21 cellular contexts compared by ENCODE assay signal in the genomic region with DNA sequence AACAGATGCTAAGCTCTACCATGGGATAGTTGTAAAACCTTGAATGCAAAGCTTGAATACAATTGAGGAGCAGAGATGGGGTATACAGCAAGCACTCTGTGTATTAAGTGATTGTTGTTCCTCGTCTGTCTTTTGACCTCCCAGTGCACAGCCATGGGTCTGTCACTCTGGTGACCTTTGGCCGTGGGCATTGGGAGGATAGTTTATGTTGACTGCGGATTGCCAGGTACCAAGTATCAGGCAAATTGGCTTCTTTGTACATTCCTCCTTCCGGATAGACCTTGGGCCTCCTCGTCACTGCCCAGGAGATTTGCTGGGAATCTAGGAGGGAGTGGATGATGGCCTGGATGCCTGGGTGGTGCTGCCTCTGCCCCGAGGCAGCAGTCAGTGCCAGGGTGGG.
A peak's percentile ranks its signal among the peaks of the same experiment; 100 is the strongest.
DNase-seq lines count a peak whose midpoint lies in the region; ATAC-seq and TF ChIP-seq lines count a peak whose summit lies in the region.
"Had no signal": no experiment of that assay in that cellular context is flagged by ENCODE, and none has a peak within 500 bp of the region (broad histone marks: within the 10 kb centered on the region; RNA-seq: fewer than 3 reads in every experiment).

No MANE protein-coding gene starts in this region.

- no peaks in the 10 kb centered on the region for H3K9me3 ChIP-seq in CD4-positive, alpha-beta T cell (ENCODE audit: control insufficient read depth, low read length)
- H3K9me3 ChIP-seq in thyroid gland = no peaks in the 10 kb centered on the region
- H3K9me3 ChIP-seq: A549 had no signal

- H3K4me3 Mint-ChIP-seq in activated CD4-positive, alpha-beta T cell treated with anti-CD3 and anti-CD28 coated beads, Interleukin-2, amount 10 ng/mL, durations not matched to agents 7 days and 5 days = peak overlapping the region; percentile 44
- peak overlapping the region; percentile 36 for H3K4me3 Mint-ChIP-seq in CD4-positive, alpha-beta T cell
- H3K4me3 Mint-ChIP-seq in activated B cell treated with CpG ODN at 0.5 μM for 24 hours (no peak overlapping the region), naive B cell (peak overlapping the region in 1 of 8 donors; percentile 43)
- H3K4me3 Mint-ChIP-seq: stimulated activated naive CD8-positive, alpha-beta T cell treated with anti-CD3 and anti-CD28 coated beads, Interleukin-15, Interleukin-2, amounts not matched to agents 100 ng/mL and 50 ng/mL, for 24 hours had no signal

- peaks cover 59% of the 10 kb centered on the region for H3K4me1 Mint-ChIP-seq in activated CD4-positive, alpha-beta T cell treated with anti-CD3 and anti-CD28 coated beads, Interleukin-2, amount 10 ng/mL, durations not matched to agents 7 days and 5 days
- peaks cover 61% of the 10 kb centered on the region for H3K4me1 Mint-ChIP-seq in CD4-positive, alpha-beta T cell (ENCODE audit: low read depth)
- H3K4me1 Mint-ChIP-seq in activated B cell treated with CpG ODN at 0.5 μM for 24 hours (peaks cover 46% of the 10 kb centered on the region), naive B cell (peaks cover 45 to 66% (median 45%) of the 10 kb centered on the region in 3 donors)

- H3K4me1 ChIP-seq in thyroid gland = peaks cover 19 to 27% of the 10 kb centered on the region in 2 donors

- POLR2A ChIA-PET in activated CD4-positive, alpha-beta T cell treated with anti-CD3 and anti-CD28 coated beads, Interleukin-2, amount 10 ng/mL, durations not matched to agents 7 days and 5 days (lab: Charles Lee) = no interaction called here
- POLR2A ChIA-PET in CD4-positive, alpha-beta T cell (lab: Charles Lee) = interaction anchor here (0.7 to 1.1 kb wide), 5 partner anchors 13 to 85 kb away, joined by 3 to 6 read pairs (median 3); no protein-coding TSS in a partner anchor
- POLR2A ChIA-PET in activated B cell treated with CpG ODN at 0.5 μM for 24 hours (lab: Charles Lee) = interaction anchor here (0.5 to 1.1 kb wide), 3 partner anchors 11 to 105 kb away, joined by 3 to 4 read pairs (median 3); no protein-coding TSS in a partner anchor

- peaks cover 12% of the 10 kb centered on the region for H3K9me3 Mint-ChIP-seq in activated CD4-positive, alpha-beta T cell treated with anti-CD3 and anti-CD28 coated beads, Interleukin-2, amount 10 ng/mL, durations not matched to agents 7 days and 5 days
- peaks cover 5% of the 10 kb centered on the region for H3K9me3 Mint-ChIP-seq in CD4-positive, alpha-beta T cell
- H3K9me3 Mint-ChIP-seq in activated B cell treated with CpG ODN at 0.5 μM for 24 hours (peaks cover 5% of the 10 kb centered on the region), naive B cell (peaks cover 7 to 18% (median 10%) of the 10 kb centered on the region in 7 donors)

- no peak for TF ChIP-seq POLR2A in thyroid gland (IDR thresholded peaks at IDR 0.05)

- ATAC-seq in CD4-positive, alpha-beta T cell (ENCODE audit: poor library complexity) = no peak
- no peak for ATAC-seq in activated B cell treated with CpG ODN at 0.5 μM for 24 hours (ENCODE audit: low read depth)
- no peak for ATAC-seq in naive B cell (ENCODE audit: low read depth in 2 of 2)
- ATAC-seq: A549, GM12878, sciatic nerve, SK-N-SH treated with all-trans-retinoic acid at 6 μM for 48 hours had no signal

- no peak overlapping the region for H3K27ac ChIP-seq in CD4-positive, alpha-beta T cell (ENCODE audit: low read depth, low read length)
- no peak overlapping the region for H3K27ac ChIP-seq in thyroid gland
- H3K27ac ChIP-seq: A549; BLaER1 treated with 17β-estradiol and CSF1 and Interleukin-3, amounts not matched to agents 10 nM and 100 nM had no signal

- no peak for TF ChIP-seq CTCF in CD4-positive, alpha-beta T cell (IDR thresholded peaks at IDR 0.05)
- no peak for TF ChIP-seq CTCF in activated B cell treated with CpG ODN at 0.5 μM for 24 hours (IDR thresholded peaks at IDR 0.05)
- TF ChIP-seq CTCF in thyroid gland (IDR thresholded peaks at IDR 0.05) = no peak

- no peaks in the 10 kb centered on the region for H3K36me3 ChIP-seq in thyroid gland
- H3K36me3 ChIP-seq: BLaER1 treated with 17β-estradiol and CSF1 and Interleukin-3, amounts not matched to agents 10 nM and 100 nM had no signal

- H3K27me3 ChIP-seq in CD4-positive, alpha-beta T cell (ENCODE audit: control insufficient read depth, insufficient read depth, low read length) = no peaks in the 10 kb centered on the region
- H3K27me3 ChIP-seq in thyroid gland = no peaks in the 10 kb centered on the region
- H3K27me3 ChIP-seq: BLaER1 treated with 17β-estradiol and CSF1 and Interleukin-3, amounts not matched to agents 10 nM and 100 nM; upper lobe of left lung had no signal

- 86 to 92% methylated on average over 6 of the region's 6 CpGs for WGBS in thyroid gland, 2 donors

- CTCF ChIA-PET in activated CD4-positive, alpha-beta T cell treated with anti-CD3 and anti-CD28 coated beads, Interleukin-2, amount 10 ng/mL, durations not matched to agents 7 days and 5 days (lab: Charles Lee) = interaction anchor here (0.6 to 1.4 kb wide), 4 partner anchors 13 to 202 kb away, joined by 3 to 5 read pairs (median 4); no protein-coding TSS in a partner anchor
- CTCF ChIA-PET in CD4-positive, alpha-beta T cell (lab: Charles Lee) = interaction anchor here (0.7 kb wide), 2 partner anchors 13 to 78 kb away, joined by 3 to 4 read pairs; no protein-coding TSS in a partner anchor
- CTCF ChIA-PET in activated B cell treated with CpG ODN at 0.5 μM for 24 hours (lab: Charles Lee) = interaction anchor here (1.2 kb wide), 1 partner anchor 22 kb away, joined by 3 read pairs; no protein-coding TSS in a partner anchor

- DNase-seq in activated CD4-positive, alpha-beta T cell treated with anti-CD3 and anti-CD28 coated beads, Interleukin-2, amount 10 ng/mL, durations not matched to agents 7 days and 5 days = no peak
- DNase-seq in activated CD4-positive, alpha-beta T cell treated with anti-CD3 and anti-CD28 coated beads for 1 hour = no peak
- no peak for DNase-seq in CD4-positive, alpha-beta T cell
- DNase-seq in activated B cell treated with CpG ODN at 0.5 μM for 24 hours (no peak), naive B cell (no peak), NCI-H2196 treated with DMSO at 0.1 percent for 48 hours (lab: John Stamatoyannopoulos, UW; ENCODE audit: unreplicated experiment) (no peak), thyroid gland (no peak), SW480 (ENCODE audit: low spot score) (no peak)
- DNase-seq: activated effector memory CD4-positive, alpha-beta T cell treated with Interleukin-2 at 50 U/mL for 16 hours; DMS 273 treated with DMSO at 0.1 percent for 48 hours; GOT3; KG1; NCI-H2029 treated with DMSO at 0.1 percent for 48 hours; NCI-H446 treated with DMSO at 0.1 percent for 48 hours; upper lobe of left lung had no signal

- intact Hi-C loops in CD4-positive, alpha-beta T cell (cut with DNase I, micrococcal nuclease) = no loop called here
- intact Hi-C loops in activated B cell treated with CpG ODN at 0.5 μM for 24 hours (cut with micrococcal nuclease) (no loop called here), thyroid gland (cut with DNase I) (no loop called here)

- H3K27me3 Mint-ChIP-seq in activated CD4-positive, alpha-beta T cell treated with anti-CD3 and anti-CD28 coated beads, Interleukin-2, amount 10 ng/mL, durations not matched to agents 7 days and 5 days = no peaks in the 10 kb centered on the region
- H3K27me3 Mint-ChIP-seq in CD4-positive, alpha-beta T cell = no peaks in the 10 kb centered on the region
- no peaks in the 10 kb centered on the region for H3K27me3 Mint-ChIP-seq in activated B cell treated with CpG ODN at 0.5 μM for 24 hours
- H3K27me3 Mint-ChIP-seq in naive B cell = no peaks in the 10 kb centered on the region
- H3K27me3 Mint-ChIP-seq: stimulated activated naive CD8-positive, alpha-beta T cell treated with anti-CD3 and anti-CD28 coated beads, Interleukin-15, Interleukin-2, amounts not matched to agents 100 ng/mL and 50 ng/mL, for 24 hours had no signal

- H3K4me3 ChIP-seq in thyroid gland (replicated peaks in 1 of 3) = no peak overlapping the region
- H3K4me3 ChIP-seq: A549; BLaER1 treated with 17β-estradiol and CSF1 and Interleukin-3, amounts not matched to agents 10 nM and 100 nM; GM12878; upper lobe of left lung had no signal

- peak overlapping the region; percentile 84 for H3K27ac Mint-ChIP-seq in activated CD4-positive, alpha-beta T cell treated with anti-CD3 and anti-CD28 coated beads, Interleukin-2, amount 10 ng/mL, durations not matched to agents 7 days and 5 days
- peak overlapping the region; percentile 82 for H3K27ac Mint-ChIP-seq in CD4-positive, alpha-beta T cell
- H3K27ac Mint-ChIP-seq in activated B cell treated with CpG ODN at 0.5 μM for 24 hours (peak overlapping the region; percentile 78), naive B cell (peak overlapping the region; percentile 78 to 99 (median 92))
- H3K27ac Mint-ChIP-seq: stimulated activated naive CD8-positive, alpha-beta T cell treated with anti-CD3 and anti-CD28 coated beads, Interleukin-15, Interleukin-2, amounts not matched to agents 100 ng/mL and 50 ng/mL, for 24 hours had no signal

- H3K36me3 Mint-ChIP-seq in activated CD4-positive, alpha-beta T cell treated with anti-CD3 and anti-CD28 coated beads, Interleukin-2, amount 10 ng/mL, durations not matched to agents 7 days and 5 days (ENCODE audit: low read depth) = peaks cover 31% of the 10 kb centered on the region
- H3K36me3 Mint-ChIP-seq in CD4-positive, alpha-beta T cell (ENCODE audit: low read depth) = peaks cover 24% of the 10 kb centered on the region
- H3K36me3 Mint-ChIP-seq in activated B cell treated with CpG ODN at 0.5 μM for 24 hours (ENCODE audit: low read depth) (peaks cover 24% of the 10 kb centered on the region), naive B cell (peaks cover 21 to 26% of the 10 kb centered on the region in 2 donors)
